In the genomic region with DNA sequence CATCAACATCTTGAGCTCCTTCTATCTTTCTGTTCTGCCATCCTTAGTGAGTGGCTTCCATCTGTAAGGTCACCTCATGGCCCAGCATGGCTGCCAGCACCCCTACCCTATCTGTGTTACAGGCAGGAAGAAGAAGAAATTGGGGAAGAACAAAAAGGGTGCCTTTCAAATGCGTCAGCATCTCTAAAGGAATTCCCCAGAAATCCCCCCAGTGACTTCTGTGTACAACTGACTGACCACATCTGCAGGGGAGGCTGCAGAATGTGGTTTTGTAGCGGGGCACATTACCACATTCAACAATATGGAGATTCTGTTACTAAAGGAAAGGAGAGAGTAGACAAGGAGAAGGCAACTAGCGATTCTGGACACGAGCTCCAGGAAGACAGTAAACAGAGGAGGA, we compare ENCODE assay signal across 9 cellular contexts. TPM values are rescaled to one million over a fixed set of nuclear protein-coding genes. Genes with fewer than 3 reads are reported as not detected.
DNase-seq lines count a peak whose midpoint lies in the region; ATAC-seq, FAIRE-seq and TF ChIP-seq lines count a peak whose summit lies in the region.
"Had no signal": no experiment of that assay in that cellular context is flagged by ENCODE, and none has a peak within 500 bp of the region (broad histone marks: within the 10 kb centered on the region; RNA-seq: fewer than 3 reads in every experiment).

No MANE protein-coding gene starts in this region.

- TF ChIP-seq POLR2A in GM12892 (IDR thresholded peaks at IDR 0.05; ENCODE audit: low read depth, low read length): peak; percentile 34; the same call in 1 of the 2 replicates

- no peaks in the 10 kb centered on the region for H3K9me3 ChIP-seq in OCI-LY3 (ENCODE audit: insufficient read depth, low read length)

- DNase-seq in GM12892 (ENCODE audit: insufficient read length) (no peak), glomerular visceral epithelial cell (ENCODE audit: extremely low spot score) (peak; percentile 93), GF-D8 (lab: John Stamatoyannopoulos, UW) (no peak), cerebellar cortex (ENCODE audit: low spot score) (no peak), posterior vena cava (ENCODE audit: low spot score) (no peak), SKM-1 treated with dmso at 0.1 percent for 144 hours (lab: John Stamatoyannopoulos, UW; ENCODE audit: unreplicated experiment) (no peak)
- DNase-seq: NCI-H1417 had no signal

- peaks cover 17% of the 10 kb centered on the region for H3K36me3 ChIP-seq in OCI-LY3 (replicated peaks; ENCODE audit: low read depth, low read length)

- H2AFZ ChIP-seq in OCI-LY3 (ENCODE audit: low read depth, low read length): no peak overlapping the region

- FAIRE-seq in GM12892 (lab: Jason Lieb, UNC): peak; percentile 79

- no peaks in the 10 kb centered on the region for H4K20me1 ChIP-seq in OCI-LY3 (ENCODE audit: insufficient read depth, low read length)

- peaks cover 41% of the 10 kb centered on the region for H3K79me2 ChIP-seq in OCI-LY3 (ENCODE audit: low read length)

- ATAC-seq in GM21717 (IDR thresholded peaks at IDR 0.05; ENCODE audit: unreplicated experiment): peak; percentile 43

- peaks cover 99% of the 10 kb centered on the region for H3K4me1 ChIP-seq in OCI-LY3 (ENCODE audit: low read length)

- intact Hi-C loops in posterior vena cava (cut with DNase I): no loop called here

- H3K9ac ChIP-seq in OCI-LY3 (ENCODE audit: low read length): peak overlapping the region; percentile 72

- H3K27me3 ChIP-seq in OCI-LY3 (ENCODE audit: low read depth, low read length): no peaks in the 10 kb centered on the region

- H3K27ac ChIP-seq in OCI-LY3 (ENCODE audit: low read length): peak overlapping the region; percentile 99

- H3K4me3 ChIP-seq in OCI-LY3 (ENCODE audit: low read length): peak overlapping the region; percentile 31

- H3K4me2 ChIP-seq in OCI-LY3 (ENCODE audit: low read length): peak overlapping the region; percentile 63

- TF ChIP-seq CTCF in OCI-LY3 (IDR thresholded peaks at IDR 0.05; ENCODE audit: low read depth, low read length): no peak

RNA-seq across cellular contexts. Expression of gene ALG2, which starts 40.1 kb away (rescaled TPM):
- 25.3 TPM for polyA plus RNA-seq in GM12892 (2012; ENCODE audit: missing spikeins)
- 10 to 100 TPM; 22.5 to 25.4 TPM for total RNA-seq in posterior vena cava

RNA-seq across cellular contexts. Expression of gene SEC61B, which starts 40.5 kb away (rescaled TPM):
- polyA plus RNA-seq in GM12892 (2012; ENCODE audit: missing spikeins): 245 TPM
- 100 to 1,000 TPM; 108 to 117 TPM for total RNA-seq in posterior vena cava
